Comparison of ENCODE assay signal across 1 cellular context in the genomic region with DNA sequence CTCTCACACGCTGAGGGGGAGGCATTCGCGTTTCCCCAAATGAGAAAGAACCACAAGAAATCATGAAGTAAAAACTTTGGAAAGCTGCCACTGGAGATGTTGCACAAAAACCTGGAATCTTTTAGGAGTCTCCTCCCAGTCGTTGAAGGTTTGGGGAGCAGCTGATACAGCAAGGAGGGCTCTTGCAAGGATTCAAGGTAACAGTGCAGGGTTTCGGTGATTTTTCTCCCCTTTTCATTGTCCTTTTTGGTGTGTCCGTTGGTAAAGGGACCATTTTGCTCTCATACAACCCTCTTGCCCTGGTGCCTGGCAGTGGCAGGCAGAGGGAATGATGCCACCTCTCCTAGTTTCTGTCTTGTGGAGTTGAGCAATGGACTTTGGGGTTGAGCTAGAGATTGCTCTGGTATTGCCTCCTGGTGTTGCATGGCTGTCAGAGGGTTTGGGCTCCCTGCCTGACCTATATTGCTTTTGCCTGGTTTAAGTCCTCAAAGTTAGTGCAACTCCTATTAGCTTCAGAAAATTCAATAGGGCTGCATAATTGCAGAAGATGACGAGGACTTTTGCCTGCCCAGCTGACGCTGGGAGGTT.
A peak's percentile ranks its signal among the peaks of the same experiment; 100 is the strongest.
TF ChIP-seq lines count a peak whose summit lies in the region.

No MANE protein-coding gene starts in this region.

TF ChIP-seq in H1, 55 proteins besides CTCF, POLR2A, EP300 and RAD21:
- TF ChIP-seq EZH2 (IDR thresholded peaks at IDR 0.05; ENCODE audit: low read depth, low read length, severe bottlenecking) (peak; percentile 62), CTBP2 (IDR thresholded peaks at IDR 0.05; ENCODE audit: borderline replicate concordance, insufficient read depth, insufficient read length, low read length) (no peak), SUZ12 (IDR thresholded peaks at IDR 0.05; ENCODE audit: low read length) (peak; percentile 55), GABPA (IDR thresholded peaks at IDR 0.05; ENCODE audit: borderline replicate concordance, insufficient read depth, low read length) (no peak)
